ENCODE assay signal across 27 cellular contexts in the genomic region with DNA sequence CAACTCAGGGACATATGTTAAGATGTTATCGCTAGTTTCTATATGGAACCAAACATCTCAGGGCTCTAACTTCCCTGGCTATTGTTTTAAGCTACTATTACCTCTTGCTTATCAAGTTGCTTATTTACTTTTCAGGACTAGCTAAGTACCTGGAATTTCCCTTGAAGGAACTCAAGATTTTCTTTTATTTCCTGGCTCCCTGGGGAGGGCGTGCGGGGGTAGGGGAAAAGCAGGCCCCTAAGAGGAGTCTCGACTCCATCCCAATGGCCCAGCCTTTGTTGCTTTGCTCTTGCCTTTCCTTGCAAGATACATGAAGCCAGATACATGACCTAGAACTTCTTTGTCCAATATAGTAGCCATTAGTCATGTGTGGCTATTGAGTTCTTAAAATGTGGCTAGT.
"Had no signal": no experiment of that assay in that cellular context is flagged by ENCODE, and none has a peak within 500 bp of the region (broad histone marks: within the 10 kb centered on the region; RNA-seq: fewer than 3 reads in every experiment).

No MANE protein-coding gene starts in this region.

- H3K36me3 Mint-ChIP-seq: naive thymus-derived CD4-positive, alpha-beta T cell; stimulated activated effector memory CD8-positive, alpha-beta T cell treated with anti-CD3 and anti-CD28 coated beads, Interleukin-12 subunit alpha, Interleukin-12 subunit beta, amount 100 ng/mL, for 72 hours; type B pancreatic cell had no signal

- H3K27ac Mint-ChIP-seq: dendritic cell treated with granulocyte-macrophage colony-stimulating factor and Interleukin-4, amounts not matched to agents 40 ng/mL and 50 ng/mL, for 4 days; naive thymus-derived CD4-positive, alpha-beta T cell; nephron progenitor cell; stimulated activated effector memory CD8-positive, alpha-beta T cell treated with anti-CD3 and anti-CD28 coated beads, Interleukin-12 subunit alpha, Interleukin-12 subunit beta, amount 100 ng/mL, for 72 hours; type B pancreatic cell had no signal

- H3K4me3 Mint-ChIP-seq: dendritic cell treated with granulocyte-macrophage colony-stimulating factor and Interleukin-4, amounts not matched to agents 40 ng/mL and 50 ng/mL, for 4 days; naive thymus-derived CD4-positive, alpha-beta T cell; nephron progenitor cell; stimulated activated effector memory CD8-positive, alpha-beta T cell treated with anti-CD3 and anti-CD28 coated beads, Interleukin-12 subunit alpha, Interleukin-12 subunit beta, amount 100 ng/mL, for 72 hours; type B pancreatic cell had no signal

- H3K4me3 ChIP-seq: colonic mucosa, esophagus muscularis mucosa, heart right ventricle, ovary, psoas muscle, sigmoid colon, stomach, tibial artery had no signal

- DNase-seq: colonic mucosa; effector CD8-positive, alpha-beta T cell; foreskin melanocyte; glutamatergic neuron; heart right ventricle; hippocampal formation; kidney; mesenchymal stem cell; midbrain; naive thymus-derived CD4-positive, alpha-beta T cell; nephron progenitor cell; occipital lobe; ovary; posterior cingulate gyrus; psoas muscle; right cardiac atrium; sigmoid colon; stimulated activated CD4-positive, alpha-beta T cell treated with anti-CD3 and anti-CD28 coated beads, Interleukin-2, amount 100 ng/mL, for 24 hours; stimulated activated CD4-positive, alpha-beta T cell treated with anti-CD3 and anti-CD28 coated beads, Interleukin-4, amount 100 ng/mL, for 24 hours; stimulated activated naive CD4-positive, alpha-beta T cell treated with Interleukin-2 at 50 U/mL for 16 hours; stomach; tibial artery had no signal

- ATAC-seq: heart right ventricle; left lobe of liver; naive thymus-derived CD4-positive, alpha-beta T cell; psoas muscle; right cardiac atrium; stimulated activated effector memory CD8-positive, alpha-beta T cell treated with anti-CD3 and anti-CD28 coated beads, Interleukin-12 subunit alpha, Interleukin-12 subunit beta, amount 100 ng/mL, for 72 hours had no signal

- H3K4me1 ChIP-seq: colonic mucosa, esophagus muscularis mucosa, heart right ventricle, psoas muscle, sigmoid colon, stomach, tibial artery had no signal

- H3K9me3 ChIP-seq: colonic mucosa, esophagus muscularis mucosa, heart right ventricle, ovary, psoas muscle, sigmoid colon, stomach, tibial artery had no signal

- H3K4me1 Mint-ChIP-seq: naive thymus-derived CD4-positive, alpha-beta T cell; stimulated activated effector memory CD8-positive, alpha-beta T cell treated with anti-CD3 and anti-CD28 coated beads, Interleukin-12 subunit alpha, Interleukin-12 subunit beta, amount 100 ng/mL, for 72 hours had no signal

- H3K27ac ChIP-seq: colonic mucosa, esophagus muscularis mucosa, heart right ventricle, ovary, psoas muscle, sigmoid colon, stomach, tibial artery had no signal

- H3K9me3 Mint-ChIP-seq: dendritic cell treated with granulocyte-macrophage colony-stimulating factor and Interleukin-4, amounts not matched to agents 40 ng/mL and 50 ng/mL, for 4 days; nephron progenitor cell; stimulated activated effector memory CD8-positive, alpha-beta T cell treated with anti-CD3 and anti-CD28 coated beads, Interleukin-12 subunit alpha, Interleukin-12 subunit beta, amount 100 ng/mL, for 72 hours; type B pancreatic cell had no signal

- H3K27me3 ChIP-seq: colonic mucosa, esophagus muscularis mucosa, ovary, sigmoid colon, stomach had no signal

- H3K36me3 ChIP-seq: colonic mucosa, esophagus muscularis mucosa, heart right ventricle, ovary, sigmoid colon, stomach, tibial artery had no signal

- H3K27me3 Mint-ChIP-seq: dendritic cell treated with granulocyte-macrophage colony-stimulating factor and Interleukin-4, amounts not matched to agents 40 ng/mL and 50 ng/mL, for 4 days had no signal
